20 cellular contexts compared by ENCODE assay signal in the genomic region with DNA sequence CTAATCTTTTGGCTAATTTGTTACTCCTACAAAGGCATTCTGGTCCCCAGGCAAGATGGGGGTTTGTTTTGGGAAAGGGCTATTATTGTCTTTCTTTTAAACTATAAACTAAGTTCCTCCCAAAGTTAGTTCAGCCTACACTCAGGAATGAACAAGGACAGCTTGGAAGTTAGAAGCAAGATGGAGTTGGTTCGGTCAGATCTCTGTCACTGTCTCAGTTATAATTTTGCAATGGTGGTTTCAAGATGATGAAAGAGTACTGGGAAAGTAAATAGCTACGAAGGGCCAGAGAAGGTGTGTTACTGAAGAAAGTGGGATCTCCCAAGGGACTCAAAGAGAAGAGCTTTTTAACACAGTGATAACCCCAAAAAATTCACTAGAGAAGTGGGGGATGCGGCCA. TPM values are rescaled to one million over a fixed set of nuclear protein-coding genes. Genes with fewer than 3 reads are reported as not detected.
A peak's percentile ranks its signal among the peaks of the same experiment; 100 is the strongest.
DNase-seq lines count a peak whose midpoint lies in the region; ATAC-seq, FAIRE-seq and TF ChIP-seq lines count a peak whose summit lies in the region.
"Had no signal": no experiment of that assay in that cellular context is flagged by ENCODE, and none has a peak within 500 bp of the region (broad histone marks: within the 10 kb centered on the region; RNA-seq: fewer than 3 reads in every experiment).

No MANE protein-coding gene starts in this region.

- in situ Hi-C loops in GM23248 (cut with MboI) (no loop called here), K562 (cut with MboI) (no loop called here)

- H3K9me3 Mint-ChIP-seq in Caco-2 (ENCODE audit: unreplicated experiment) = no peaks in the 10 kb centered on the region
- H3K9me3 Mint-ChIP-seq in neural crest cell = no peaks in the 10 kb centered on the region

- TF ChIP-seq RAD21 in K562 (CRISPR knock-in tag; conservative IDR thresholded peaks at IDR 0.05 in 1 of 2, IDR thresholded peaks at IDR 0.05 in 1 of 2) = no peak

- H3K4me3 Mint-ChIP-seq in Caco-2 (ENCODE audit: unreplicated experiment) (no peak overlapping the region), neural crest cell (peak overlapping the region; percentile 4)
- H3K4me3 Mint-ChIP-seq: H9 had no signal

- intact Hi-C loops in Caco-2 (cut with micrococcal nuclease; ENCODE audit: unreplicated experiment) (loop anchor here (5.0 to 10.0 kb wide), 4 partner anchors 104 to 404 kb away; a partner anchor contains a TSS), K562 (cut with micrococcal nuclease) (loop anchor here (5.0 kb wide), 3 partner anchors 107 to 142 kb away; a partner anchor contains a TSS), head of caudate nucleus (cut with DNase I) (loop anchor here (10.0 kb wide), 2 partner anchors 104 to 404 kb away; a partner anchor contains a TSS), psoas muscle (cut with DNase I) (loop anchor here (5.0 kb wide), 1 partner anchor 123 kb away; a partner anchor contains a TSS)

- no peaks in the 10 kb centered on the region for H3K27me3 Mint-ChIP-seq in Caco-2 (ENCODE audit: insufficient read depth, unreplicated experiment)
- no peaks in the 10 kb centered on the region for H3K27me3 Mint-ChIP-seq in neural crest cell (ENCODE audit: low read depth)

- DNase-seq in Caco-2 = no peak
- DNase-seq in GM23248 = no peak
- no peak for DNase-seq in K562 (ENCODE audit: extremely low read depth in 1 of 4, low spot score in 3 of 4)
- DNase-seq in neural crest cell (ENCODE audit: low read depth, low spot score) = no peak
- DNase-seq in head of caudate nucleus = no peak
- no peak for DNase-seq in psoas muscle
- DNase-seq: ACHN, C1 segment of cervical spinal cord, DND-41, H9, Karpas-422, MG63, NCI-H1048, NCI-H1436, NCI-H2029, NCI-H2171, NCI-H526, PC-9, SJCRH30 had no signal

- no peak for ATAC-seq in K562
- ATAC-seq in GM21367 (IDR thresholded peaks at IDR 0.05; ENCODE audit: unreplicated experiment) = no peak
- no peak for ATAC-seq in psoas muscle

- H3K27ac ChIP-seq in GM23248 (peak overlapping the region; percentile 89), K562 (ENCODE audit: extremely low read depth, low read depth, low read length) (no peak overlapping the region), psoas muscle (no peak overlapping the region)
- H3K27ac ChIP-seq: PC-9, SJCRH30 had no signal

- no peak for FAIRE-seq in K562 (lab: Jason Lieb, UNC)

- H2AFZ ChIP-seq in GM23248 (no peak overlapping the region), K562 (ENCODE audit: low read depth, low read length) (no peak overlapping the region)
- H2AFZ ChIP-seq: PC-9 had no signal

- H3K36me3 Mint-ChIP-seq in Caco-2 (ENCODE audit: insufficient read depth, unreplicated experiment) (peaks cover 35% of the 10 kb centered on the region), neural crest cell (ENCODE audit: low read depth) (peaks cover 16% of the 10 kb centered on the region)

- H3K4me2 ChIP-seq in GM23248 (ENCODE audit: unreplicated experiment) (no peak overlapping the region), K562 (ENCODE audit: insufficient read depth, low read length) (no peak overlapping the region)
- H3K4me2 ChIP-seq: PC-9 had no signal

- no TSS peak for BruUV-seq in Caco-2 (replicated peaks; lab: Mats Ljungman, UMichigan)
- BruUV-seq in K562 (replicated peaks; lab: Mats Ljungman, UMichigan) = no TSS peak

- peaks cover 50% of the 10 kb centered on the region for H3F3A ChIP-seq in GM23248 (ENCODE audit: insufficient read depth)

- WGBS in GM23248 (ENCODE audit: low coverage in 1 of 2, low lambda C conversion rate in 2 of 2, missing lambda C conversion rate in 2 of 2), 2 experiments = 84 to 86% methylated on average over 3 of the region's 3 CpGs
- 81% methylated on average over 3 of the region's 3 CpGs for WGBS in K562 (ENCODE audit: insufficient coverage, low coverage, missing lambda C conversion rate)
- 93 to 96% (median 94%) methylated on average over 3 of the region's 3 CpGs for WGBS in psoas muscle, 3 donors

- no peaks in the 10 kb centered on the region for H3K9me2 ChIP-seq in GM23248 (ENCODE audit: insufficient read depth)

- H3K27me3 ChIP-seq in Caco-2 (replicated peaks; ENCODE audit: control insufficient read depth, insufficient read depth, low read length) (no peaks in the 10 kb centered on the region), GM23248 (replicated peaks; ENCODE audit: insufficient read depth) (no peaks in the 10 kb centered on the region), K562 (ENCODE audit: control insufficient read depth in 2 of 2, insufficient read depth in 2 of 2, low read length in 2 of 2) (no peaks in the 10 kb centered on the region), psoas muscle (ENCODE audit: insufficient read depth in 3 of 3, low read length in 2 of 3) (no peaks in the 10 kb centered on the region)
- H3K27me3 ChIP-seq: MG63, SJCRH30 had no signal

- TF ChIP-seq EP300 in K562 (IDR thresholded peaks at IDR 0.05; ENCODE audit: low read length) = no peak

- no peaks in the 10 kb centered on the region for H4K20me1 ChIP-seq in GM23248 (ENCODE audit: insufficient read depth)
- H4K20me1 ChIP-seq in K562 (replicated peaks; ENCODE audit: control insufficient read depth, insufficient read depth, low read length) = peaks cover 8% of the 10 kb centered on the region; the same call in 1 of the 2 replicates

- TF ChIP-seq CTCF in Caco-2 (IDR thresholded peaks at IDR 0.05; ENCODE audit: insufficient read depth in 1 of 2, low read depth in 1 of 2, low read length in 1 of 2, severe bottlenecking in 1 of 2, unreplicated experiment in 1 of 2) (no peak), K562 (IDR thresholded peaks at IDR 0.05 in 2 of 3, conservative IDR thresholded peaks at IDR 0.05 in 1 of 3; ENCODE audit: insufficient read depth in 2 of 3, low read depth in 1 of 3, low read length in 3 of 3) (no peak), neural crest cell (conservative IDR thresholded peaks at IDR 0.05) (no peak), psoas muscle (IDR thresholded peaks at IDR 0.05) (no peak)

- no peaks in the 10 kb centered on the region; the same call in none of the 2 replicates for H3K36me3 ChIP-seq in Caco-2 (ENCODE audit: control insufficient read depth, insufficient read depth, low read length)
- peaks cover 10% of the 10 kb centered on the region; the same call in 1 of the 2 replicates for H3K36me3 ChIP-seq in GM23248 (ENCODE audit: low read depth)
- H3K36me3 ChIP-seq in K562 (ENCODE audit: control insufficient read depth, insufficient read depth, low read length) = peaks cover 23% of the 10 kb centered on the region
- H3K36me3 ChIP-seq in psoas muscle (ENCODE audit: insufficient read depth in 1 of 2, low read depth in 1 of 2) = peaks cover 2 to 17% of the 10 kb centered on the region in 2 donors

- H3K4me3 ChIP-seq in Caco-2 (ENCODE audit: low read depth, low read length) (no peak overlapping the region), GM23248 (no peak overlapping the region), K562 (no peak overlapping the region), psoas muscle (no peak overlapping the region)
- H3K4me3 ChIP-seq: MG63, PC-9, SJCRH30 had no signal

- POLR2A ChIA-PET in Caco-2 (lab: Charles Lee) = no interaction called here
- POLR2A ChIA-PET in K562 (lab: Yijun Ruan, JAX) = interaction anchor here (0.6 to 2.6 kb wide), 2 partner anchors 12 to 364 kb away, joined by 3 to 8 read pairs; no protein-coding TSS in a partner anchor

- H3K9me3 ChIP-seq in Caco-2 = no peaks in the 10 kb centered on the region
- no peaks in the 10 kb centered on the region for H3K9me3 ChIP-seq in GM23248 (ENCODE audit: low read depth)
- no peaks in the 10 kb centered on the region for H3K9me3 ChIP-seq in K562 (replicated peaks; ENCODE audit: control insufficient read depth, insufficient read depth, low read depth, low read length)
- no peaks in the 10 kb centered on the region for H3K9me3 ChIP-seq in psoas muscle
- H3K9me3 ChIP-seq: MG63, SJCRH30 had no signal

- no peak for TF ChIP-seq POLR2A in K562 (conservative IDR thresholded peaks at IDR 0.05)

- H3K27ac Mint-ChIP-seq in Caco-2 (ENCODE audit: unreplicated experiment) (peak overlapping the region; percentile 45), neural crest cell (ENCODE audit: unreplicated experiment) (no peak overlapping the region)
- H3K27ac Mint-ChIP-seq: H9 had no signal

- H3K79me2 ChIP-seq in GM23248 (ENCODE audit: insufficient read depth) (peaks cover 20% of the 10 kb centered on the region), K562 (ENCODE audit: control insufficient read depth, insufficient read depth, low read length) (peaks cover 36% of the 10 kb centered on the region)

- CTCF ChIA-PET in Caco-2 (lab: Charles Lee) (no interaction called here), K562 (lab: Yijun Ruan, JAX; ENCODE audit: low intra/inter-chr PET ratio) (no interaction called here)

- no peaks in the 10 kb centered on the region for H3K9me1 ChIP-seq in K562 (ENCODE audit: control insufficient read depth, insufficient read depth, low read length)

- H3K4me1 Mint-ChIP-seq in Caco-2 (ENCODE audit: low read depth, unreplicated experiment) = peaks cover 17% of the 10 kb centered on the region
- H3K4me1 Mint-ChIP-seq in neural crest cell = peaks cover 45% of the 10 kb centered on the region

- no peak overlapping the region for H3K9ac ChIP-seq in GM23248
- H3K9ac ChIP-seq in K562 (ENCODE audit: insufficient read depth in 1 of 2, low read depth in 2 of 2, low read length in 2 of 2) = no peak overlapping the region

- peaks cover 15% of the 10 kb centered on the region for H3K4me1 ChIP-seq in Caco-2
- H3K4me1 ChIP-seq in GM23248 (ENCODE audit: insufficient read depth) = peaks cover 37% of the 10 kb centered on the region
- peaks cover 29 to 41% of the 10 kb centered on the region in 2 experiments for H3K4me1 ChIP-seq in K562 (replicated peaks in 1 of 2; ENCODE audit: control insufficient read depth in 2 of 2, insufficient read depth in 2 of 2, low read length in 2 of 2)
- H3K4me1 ChIP-seq in psoas muscle = peaks cover 20% of the 10 kb centered on the region

RNA-seq across cellular contexts. Expression of a gene that starts 10.3 kb away (rescaled TPM):
- 0.19 and 0.36 TPM in 2 replicates for total RNA-seq in Caco-2 (2022)
- total RNA-seq in GM23248 (2014; rRNA removed; shearing (Covaris generic)) = not detected in 2 replicates
- polyA plus RNA-seq in GM23248 (2016; fragmentation: Nextera tagmentation; extraction: Ambion mirVana) = 0.14 TPM in 1 of 2 replicates, not detected in the other
- 0.44 and 2.2 TPM in 2 replicates for total RNA-seq in K562 (2011; cell fraction: chromatin; rRNA removed; ENCODE audit: low replicate concordance)
- total RNA-seq in K562 (2011; cell fraction: nucleolus; rRNA removed) = 1.2 and 1.3 TPM in 2 replicates
- total RNA-seq in K562 (2011; cell fraction: nucleoplasm; rRNA removed) = 0.88 and 1.1 TPM in 2 replicates
- 0.16 and 0.23 TPM in 2 replicates for total RNA-seq in K562 (2014; rRNA removed)
- total RNA-seq in K562 (2014; rRNA removed; fragmentation: Illumina TruSeq; extraction: Trizol) = 0.06 and 0.11 TPM in 2 replicates
- total RNA-seq in K562 (2015; rRNA removed; fragmentation: Illumina TruSeq; extraction: Trizol) = 0.23 and 0.25 TPM in 2 replicates
- total RNA-seq in K562 (2021) = 0.62 and 0.72 TPM in 2 replicates
- 0.08 and 0.10 TPM in 2 replicates for polyA plus RNA-seq in K562 (2011; rRNA removed)
- polyA plus RNA-seq in K562 (2011; cell fraction: cytosol; rRNA removed) = 0.03 and 0.33 TPM in 2 replicates
- polyA plus RNA-seq in K562 (2011; cell fraction: nucleus; rRNA removed) = 0.39 and 1.3 TPM in 2 replicates
- polyA plus RNA-seq in K562 (2012) = 0.30 and 0.71 TPM in 2 replicates
- polyA plus RNA-seq in K562 (2014; fragmentation: Illumina TruSeq; extraction: Trizol) = 0.04 and 0.26 TPM in 2 replicates
- polyA plus RNA-seq in K562 (2014; fragmentation: Nextera tagmentation; extraction: Ambion mirVana) = under 1 TPM in 1 of 2 experiments, not detected in 1; 0.03 TPM
- polyA plus RNA-seq in K562 (2014; rRNA removed) = 0.16 and 0.26 TPM in 2 replicates
- 0.27 and 0.28 TPM in 2 replicates for polyA minus RNA-seq in K562 (2011; rRNA and poly(A)+ RNA removed)
- 0.73 and 0.86 TPM in 2 replicates for polyA minus RNA-seq in K562 (2011; cell fraction: cytosol; rRNA and poly(A)+ RNA removed)
- 1.3 and 1.5 TPM in 2 replicates for polyA minus RNA-seq in K562 (2011; cell fraction: nucleus; rRNA and poly(A)+ RNA removed)
- total RNA-seq in neural crest cell = 0.49 and 0.64 TPM in 2 replicates
- total RNA-seq in psoas muscle = 1 to 10 TPM in 2 of 4 donors, under 1 TPM in 2; 0.41 to 1.9 (median 0.96) TPM
- under 1 TPM; 0.11 to 0.30 (median 0.29) TPM for polyA plus RNA-seq in psoas muscle

RNA-seq across cellular contexts. Expression of a gene that starts 10.9 kb away (rescaled TPM):
- total RNA-seq in Caco-2 (2022) = 28.1 and 28.2 TPM in 2 replicates
- total RNA-seq in GM23248 (2014; rRNA removed; shearing (Covaris generic)) = 63.8 and 77.3 TPM in 2 replicates
- polyA plus RNA-seq in GM23248 (2016; fragmentation: Nextera tagmentation; extraction: Ambion mirVana) = 69.3 and 78.7 TPM in 2 replicates
- total RNA-seq in K562 (2011; cell fraction: chromatin; rRNA removed; ENCODE audit: low replicate concordance) = 44.0 and 75.1 TPM in 2 replicates
- total RNA-seq in K562 (2011; cell fraction: nucleolus; rRNA removed) = 40.9 and 43.2 TPM in 2 replicates
- 50.7 and 64.6 TPM in 2 replicates for total RNA-seq in K562 (2011; cell fraction: nucleoplasm; rRNA removed)
- 38.6 and 46.5 TPM in 2 replicates for total RNA-seq in K562 (2014; rRNA removed)
- total RNA-seq in K562 (2014; rRNA removed; fragmentation: Illumina TruSeq; extraction: Trizol) = 9.5 and 12.4 TPM in 2 replicates
- 15.8 and 17.9 TPM in 2 replicates for total RNA-seq in K562 (2015; rRNA removed; fragmentation: Illumina TruSeq; extraction: Trizol)
- total RNA-seq in K562 (2021) = 33.9 and 35.2 TPM in 2 replicates
- polyA plus RNA-seq in K562 (2011; rRNA removed) = 28.8 and 35.2 TPM in 2 replicates
- polyA plus RNA-seq in K562 (2011; cell fraction: cytosol; rRNA removed) = 33.7 and 78.6 TPM in 2 replicates
- 40.1 and 81.8 TPM in 2 replicates for polyA plus RNA-seq in K562 (2011; cell fraction: nucleus; rRNA removed)
- polyA plus RNA-seq in K562 (2012) = 28.0 and 45.2 TPM in 2 replicates
- polyA plus RNA-seq in K562 (2014; fragmentation: Illumina TruSeq; extraction: Trizol) = 25.9 and 30.9 TPM in 2 replicates
- 1 to 10 TPM in 1 of 2 experiments, under 1 TPM in 1; 0.41 to 2.0 TPM for polyA plus RNA-seq in K562 (2014; fragmentation: Nextera tagmentation; extraction: Ambion mirVana)
- polyA plus RNA-seq in K562 (2014; rRNA removed) = 29.3 and 36.1 TPM in 2 replicates
- 15.6 and 28.1 TPM in 2 replicates for polyA minus RNA-seq in K562 (2011; rRNA and poly(A)+ RNA removed)
- 27.2 and 30.5 TPM in 2 replicates for polyA minus RNA-seq in K562 (2011; cell fraction: cytosol; rRNA and poly(A)+ RNA removed)
- 15.8 and 18.1 TPM in 2 replicates for polyA minus RNA-seq in K562 (2011; cell fraction: nucleus; rRNA and poly(A)+ RNA removed)
- total RNA-seq in neural crest cell = 35.7 and 39.0 TPM in 2 replicates
- total RNA-seq in psoas muscle = 10 to 100 TPM; 33.3 to 49.9 (median 42.2) TPM
- polyA plus RNA-seq in psoas muscle = 100 to 1,000 TPM in 1 of 3 donors, 10 to 100 TPM in 2; 57.6 to 110 (median 76.5) TPM
